ENCODE assay signal across 25 cellular contexts in genomic region chr6:104017410-104018381, GRCh38.
"Had no signal": no experiment of that assay in that cellular context is flagged by ENCODE, and none has a peak within 500 bp of the region (broad histone marks: within the 10 kb centered on the region; RNA-seq: fewer than 3 reads in every experiment).

No MANE protein-coding gene starts in this region.

- FAIRE-seq: endothelial cell of umbilical vein, urothelium cell line had no signal

- H3K4me3 Mint-ChIP-seq: endodermal cell, natural killer cell, neural crest cell had no signal

- H3K9me3 ChIP-seq: colonic mucosa, heart left ventricle, mucosa of descending colon, ovary, prostate gland, right lobe of liver, stomach, thoracic aorta, transverse colon had no signal

- H3K4me1 Mint-ChIP-seq: natural killer cell had no signal

- H3K36me3 Mint-ChIP-seq: natural killer cell had no signal

- H3K4me3 ChIP-seq: colonic mucosa, heart left ventricle, mucosa of descending colon, ovary, prostate gland, right lobe of liver, skin epidermis, stomach, thoracic aorta, transverse colon had no signal

- DNase-seq: cerebellar nuclear complex; colonic mucosa; effector CD4-positive, alpha-beta T cell; endodermal cell; erythroblast; foreskin keratinocyte; hippocampal formation; kidney glomerular epithelial cell; mammary epithelial cell; mucosa of descending colon; natural killer cell; nucleus accumbens; ovary; stimulated activated CD4-positive, alpha-beta T cell treated with anti-CD3 and anti-CD28 coated beads, Interleukin-12 subunit alpha, Interleukin-12 subunit beta, amount 100 ng/mL, for 4 hours; stomach; substantia nigra; transverse colon had no signal

- H3K36me3 ChIP-seq: colonic mucosa, heart left ventricle, ovary, prostate gland, right lobe of liver, stomach, thoracic aorta, transverse colon had no signal

- H3K4me1 ChIP-seq: colonic mucosa, foreskin keratinocyte, heart left ventricle, prostate gland, right lobe of liver, stomach, transverse colon had no signal

- H3K27me3 ChIP-seq: colonic mucosa, foreskin keratinocyte, heart left ventricle, ovary, right lobe of liver, stomach, transverse colon had no signal

- H3K27ac Mint-ChIP-seq: endodermal cell, natural killer cell had no signal

- H3K9me3 Mint-ChIP-seq: endodermal cell, neural crest cell had no signal

- H3K27ac ChIP-seq: colonic mucosa, foreskin keratinocyte, heart left ventricle, ovary, prostate gland, right lobe of liver, skin epidermis, stomach, thoracic aorta, transverse colon had no signal

- ATAC-seq: foreskin keratinocyte, heart left ventricle, mucosa of descending colon, natural killer cell had no signal
